ENCODE assay signal across 9 cellular contexts in genomic region chr4:38621004-38621684, GRCh38. TPM values are rescaled to one million over a fixed set of nuclear protein-coding genes. Genes with fewer than 3 reads are reported as not detected.
DNase-seq lines count a peak whose midpoint lies in the region; ATAC-seq and TF ChIP-seq lines count a peak whose summit lies in the region.
"Had no signal": no experiment of that assay in that cellular context is flagged by ENCODE, and none has a peak within 500 bp of the region (broad histone marks: within the 10 kb centered on the region; RNA-seq: fewer than 3 reads in every experiment).

No MANE protein-coding gene starts in this region.

- H3K27ac ChIP-seq in GM23248 (no peak overlapping the region), WERI-Rb-1 (no peak overlapping the region)

- H3K9ac ChIP-seq in GM23248 = no peak overlapping the region

- WGBS in GM23248 (ENCODE audit: low coverage in 1 of 2, low lambda C conversion rate in 2 of 2, missing lambda C conversion rate in 2 of 2), 2 experiments = 58 to 62% methylated on average over 9 of the region's 9 CpGs

- intact Hi-C loops in sciatic nerve (cut with DNase I) = no loop called here
- intact Hi-C loops in posterior vena cava (cut with DNase I) = no loop called here

- TF ChIP-seq CTCF in epithelial cell of proximal tubule (conservative IDR thresholded peaks at IDR 0.05; ENCODE audit: low read depth, low read length) = no peak
- no peak for TF ChIP-seq CTCF in WERI-Rb-1 (IDR thresholded peaks at IDR 0.05; ENCODE audit: low read depth, low read length)

- H3K4me3 ChIP-seq in GM23248 (no peak overlapping the region), epithelial cell of proximal tubule (ENCODE audit: low read depth, low read length) (no peak overlapping the region), WERI-Rb-1 (ENCODE audit: low read depth, low read length) (no peak overlapping the region)
- H3K4me3 ChIP-seq: tibial nerve had no signal

- peaks cover 9% of the 10 kb centered on the region; the same call in 1 of the 2 replicates for H3K4me1 ChIP-seq in GM23248 (ENCODE audit: insufficient read depth)

- peak; percentile 83 for DNase-seq in GM23248
- DNase-seq in NCI-H510A treated with DMSO at 0.1 percent for 48 hours (lab: John Stamatoyannopoulos, UW) = peak; percentile 87
- DNase-seq in epithelial cell of proximal tubule (ENCODE audit: low read depth) = peak; percentile 27
- no peak for DNase-seq in sciatic nerve (ENCODE audit: low spot score)
- DNase-seq in posterior vena cava (ENCODE audit: low spot score) = no peak
- no peak for DNase-seq in NCI-H82 (lab: John Stamatoyannopoulos, UW)
- DNase-seq in WERI-Rb-1 = no peak
- no peak for DNase-seq in SHP77 (lab: John Stamatoyannopoulos, UW)

- H3K9me2 ChIP-seq in GM23248 (ENCODE audit: insufficient read depth) = no peaks in the 10 kb centered on the region

- peak overlapping the region; percentile 31; the same call in 1 of the 2 replicates for H2AFZ ChIP-seq in GM23248

- peak; percentile 95 for ATAC-seq in sciatic nerve

- H3K79me2 ChIP-seq in GM23248 (ENCODE audit: insufficient read depth) = no peaks in the 10 kb centered on the region

- in situ Hi-C loops in GM23248 (cut with MboI) = no loop called here

- no peaks in the 10 kb centered on the region for H4K20me1 ChIP-seq in GM23248 (ENCODE audit: insufficient read depth)

- no peaks in the 10 kb centered on the region for H3K9me3 ChIP-seq in GM23248 (ENCODE audit: low read depth)
- no peaks in the 10 kb centered on the region for H3K9me3 ChIP-seq in WERI-Rb-1 (ENCODE audit: severe bottlenecking)
- H3K9me3 ChIP-seq: tibial nerve had no signal

- H3K4me2 ChIP-seq in GM23248 (ENCODE audit: unreplicated experiment) = no peak overlapping the region

- no peaks in the 10 kb centered on the region for H3K36me3 ChIP-seq in GM23248 (ENCODE audit: low read depth)
- no peaks in the 10 kb centered on the region for H3K36me3 ChIP-seq in WERI-Rb-1
- H3K36me3 ChIP-seq: tibial nerve had no signal

- H3K27me3 ChIP-seq in GM23248 (replicated peaks; ENCODE audit: insufficient read depth) = no peaks in the 10 kb centered on the region
- no peaks in the 10 kb centered on the region for H3K27me3 ChIP-seq in WERI-Rb-1 (ENCODE audit: insufficient read depth, low read depth, severe bottlenecking)
- H3K27me3 ChIP-seq: tibial nerve had no signal

- no peaks in the 10 kb centered on the region for H3F3A ChIP-seq in GM23248 (ENCODE audit: insufficient read depth)

RNA-seq across cellular contexts. Expression of gene KLF3, which starts 42.9 kb away (rescaled TPM):
- total RNA-seq in GM23248 (2014; rRNA removed; shearing (Covaris generic)) = 12.8 and 14.7 TPM in 2 replicates
- 12.9 and 13.8 TPM in 2 replicates for polyA plus RNA-seq in GM23248 (2016; fragmentation: Nextera tagmentation; extraction: Ambion mirVana)
- total RNA-seq in epithelial cell of proximal tubule (23.0 and 28.0 TPM in 2 replicates), sciatic nerve (80.8 TPM), posterior vena cava (10 to 100 TPM; 50.7 to 53.9 TPM)

Comparison
In these comparisons a context has a peak if more than half of its experiments do, and no peak if none do; other contexts are left out.
1. DNase-seq: peak in GM23248 (single experiment), NCI-H510A treated with DMSO at 0.1 percent for 48 hours (single experiment) and epithelial cell of proximal tubule (single experiment); none in sciatic nerve (single experiment), posterior vena cava (single experiment), NCI-H82 (single experiment), WERI-Rb-1 (single experiment) and SHP77 (0 of 2).